ENCODE assay signal across 8 cellular contexts in the genomic region with DNA sequence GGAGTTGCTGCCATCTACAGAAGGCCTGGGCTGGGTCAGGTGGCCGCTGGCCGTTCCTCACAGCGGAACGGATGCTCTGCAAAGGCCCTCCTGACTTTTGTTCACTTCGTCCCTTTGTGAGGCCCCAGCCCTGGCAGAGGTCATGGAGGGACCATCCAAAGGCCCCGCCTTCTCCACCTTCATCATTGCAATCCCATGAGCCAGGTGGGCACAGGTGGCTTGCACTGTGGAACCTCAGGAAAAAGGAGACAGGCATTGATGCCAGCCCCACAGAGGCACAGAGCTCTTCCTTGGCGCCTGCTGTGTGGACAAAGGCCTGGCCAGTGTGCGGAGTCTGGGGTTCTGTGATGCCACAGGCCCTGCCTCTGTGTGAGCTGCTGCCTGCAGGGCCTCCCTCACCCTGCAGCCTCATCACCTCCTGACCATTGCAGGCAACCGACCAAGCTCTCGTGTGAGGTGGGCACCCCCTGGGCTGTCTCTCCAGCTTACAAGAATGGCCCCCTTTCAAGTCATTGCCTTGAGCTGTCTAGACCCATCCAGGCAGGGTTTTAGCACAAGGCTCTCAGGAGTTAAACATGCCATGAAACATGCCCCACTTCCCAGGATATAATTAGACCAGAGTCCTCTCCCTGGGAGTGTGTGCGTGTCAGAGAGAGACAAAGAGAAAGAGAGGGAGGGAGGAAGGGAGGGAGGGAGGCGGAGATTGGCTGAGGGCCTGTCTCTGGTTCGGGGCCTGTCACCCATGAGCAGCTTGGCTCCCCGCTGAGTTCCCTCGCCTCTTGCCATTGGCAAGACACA. TPM values are rescaled to one million over a fixed set of nuclear protein-coding genes. Genes with fewer than 3 reads are reported as not detected.
A peak's percentile ranks its signal among the peaks of the same experiment; 100 is the strongest.
DNase-seq lines count a peak whose midpoint lies in the region; ATAC-seq, FAIRE-seq and TF ChIP-seq lines count a peak whose summit lies in the region.

No MANE protein-coding gene starts in this region.

- H3K27me3 ChIP-seq in SK-N-SH (ENCODE audit: insufficient read depth) = no peaks in the 10 kb centered on the region
- H3K27me3 ChIP-seq in gastroesophageal sphincter = no peaks in the 10 kb centered on the region
- H3K27me3 ChIP-seq in pancreas = no peaks in the 10 kb centered on the region

- CTCF ChIA-PET in SK-N-SH (lab: Yijun Ruan, JAX) = interaction anchor here (1.0 to 1.3 kb wide), 2 partner anchors 78 to 156 kb away, joined by 3 read pairs; no protein-coding TSS in a partner anchor
- CTCF ChIA-PET in activated naive CD4-positive, alpha-beta T cell treated with anti-CD3 and anti-CD28 coated beads, Interleukin-2, amount 10 ng/mL, durations not matched to agents 7 days and 5 days (lab: Charles Lee) = no interaction called here

- H3K4me3 Mint-ChIP-seq in activated naive CD4-positive, alpha-beta T cell treated with anti-CD3 and anti-CD28 coated beads, Interleukin-2, amount 10 ng/mL, durations not matched to agents 7 days and 5 days = no peak overlapping the region

- H3K27ac Mint-ChIP-seq in activated naive CD4-positive, alpha-beta T cell treated with anti-CD3 and anti-CD28 coated beads, Interleukin-2, amount 10 ng/mL, durations not matched to agents 7 days and 5 days = no peak overlapping the region

- peak overlapping the region; percentile 70 for H2AFZ ChIP-seq in SK-N-SH (ENCODE audit: low read depth)

- H3K27me3 Mint-ChIP-seq in activated naive CD4-positive, alpha-beta T cell treated with anti-CD3 and anti-CD28 coated beads, Interleukin-2, amount 10 ng/mL, durations not matched to agents 7 days and 5 days = peaks cover 12% of the 10 kb centered on the region

- peak overlapping the region; percentile 57 for H3K4me2 ChIP-seq in SK-N-SH

- peak; percentile 94 for ATAC-seq in gastroesophageal sphincter
- peak; percentile 78 to 94 (median 92) for ATAC-seq in pancreas
- ATAC-seq in HG03175 (IDR thresholded peaks at IDR 0.05; ENCODE audit: unreplicated experiment) = no peak
- no peak for ATAC-seq in HG03025 (IDR thresholded peaks at IDR 0.05; ENCODE audit: low FRiP score, unreplicated experiment)

- DNase-seq in KBM-7 (peak; percentile 83), SK-N-SH (peak; percentile 67), pancreas (peak in 5 of 6 donors; percentile 58 to 76 (median 62))
- DNase-seq in activated T-cell treated with anti-CD3 and anti-CD28 coated beads, Interleukin-2, amount 50 U/mL, for 1 hour = no peak
- no peak for DNase-seq in activated naive CD4-positive, alpha-beta T cell treated with anti-CD3 and anti-CD28 coated beads, Interleukin-2, amount 10 ng/mL, durations not matched to agents 7 days and 5 days

- TF ChIP-seq RAD21 in SK-N-SH (IDR thresholded peaks at IDR 0.05; ENCODE audit: low read length) = no peak

- no peaks in the 10 kb centered on the region for H4K20me1 ChIP-seq in SK-N-SH (ENCODE audit: insufficient read depth)

- H3K36me3 ChIP-seq in SK-N-SH (replicated peaks in 1 of 2; ENCODE audit: control insufficient read depth in 1 of 2, insufficient read depth in 2 of 2, low read length in 1 of 2) (no peaks in the 10 kb centered on the region), gastroesophageal sphincter (no peaks in the 10 kb centered on the region), pancreas (no peaks in the 10 kb centered on the region)

- no peaks in the 10 kb centered on the region for H3K4me1 Mint-ChIP-seq in activated naive CD4-positive, alpha-beta T cell treated with anti-CD3 and anti-CD28 coated beads, Interleukin-2, amount 10 ng/mL, durations not matched to agents 7 days and 5 days

- no peak for TF ChIP-seq CTCF in SK-N-SH (IDR thresholded peaks at IDR 0.05)
- no peak for TF ChIP-seq CTCF in gastroesophageal sphincter (IDR thresholded peaks at IDR 0.05)
- TF ChIP-seq CTCF in pancreas (IDR thresholded peaks at IDR 0.05) = no peak

- in situ Hi-C loops in KBM-7 (cut with MboI; ENCODE audit: low pct_unique_long_range_greater_than_20kb, low sequenced_read_pairs) = no loop called here

- peak overlapping the region; percentile 54; the same call in 1 of the 2 replicates for H3K9ac ChIP-seq in SK-N-SH

- 61% methylated on average over 15 of the region's 15 CpGs for WGBS in SK-N-SH (ENCODE audit: low lambda C conversion rate)
- 17% methylated on average over 3 of the region's 15 CpGs; no CpG with 5 or more reads in 1 of the 2 donors for WGBS in gastroesophageal sphincter (ENCODE audit: low coverage in 1 of 2), 2 donors
- WGBS in pancreas, 2 donors = 56 to 60% methylated on average over 14 to 15 of the region's 15 CpGs

- intact Hi-C loops in pancreas (cut with DNase I) = no loop called here

- H3K4me3 ChIP-seq in SK-N-SH (ENCODE audit: low read depth in 2 of 2, low read length in 1 of 2) (no peak overlapping the region), gastroesophageal sphincter (peak overlapping the region in 1 of 2 donors; percentile 12), pancreas (no peak overlapping the region)

- H3K9me3 ChIP-seq in SK-N-SH (no peaks in the 10 kb centered on the region), gastroesophageal sphincter (no peaks in the 10 kb centered on the region), pancreas (no peaks in the 10 kb centered on the region)

- no peaks in the 10 kb centered on the region for H3K36me3 Mint-ChIP-seq in activated naive CD4-positive, alpha-beta T cell treated with anti-CD3 and anti-CD28 coated beads, Interleukin-2, amount 10 ng/mL, durations not matched to agents 7 days and 5 days

- no peaks in the 10 kb centered on the region for H3K9me2 ChIP-seq in SK-N-SH

- H3K27ac ChIP-seq in SK-N-SH (ENCODE audit: low read depth in 2 of 2, low read length in 1 of 2) = peak overlapping the region; percentile 79 to 80
- H3K27ac ChIP-seq in gastroesophageal sphincter = peak overlapping the region; percentile 85 to 95 (median 90)
- peak overlapping the region; percentile 13 to 76 (median 61) for H3K27ac ChIP-seq in pancreas

- no peaks in the 10 kb centered on the region for H3K79me2 ChIP-seq in SK-N-SH (ENCODE audit: insufficient read depth)

- TF ChIP-seq EP300 in SK-N-SH (IDR thresholded peaks at IDR 0.05; ENCODE audit: borderline replicate concordance in 1 of 2, low read depth in 1 of 2, low read length in 1 of 2) = no peak
- no peak for TF ChIP-seq EP300 in gastroesophageal sphincter (IDR thresholded peaks at IDR 0.05)

- FAIRE-seq in pancreas (lab: Jason Lieb, UNC) = no peak

- POLR2A ChIA-PET in SK-N-SH (lab: Yijun Ruan, JAX) = interaction anchor here (1.2 to 1.9 kb wide), 4 partner anchors 10 to 44 kb away, joined by 4 to 10 read pairs (median 6); a partner anchor contains a TSS

- no peaks in the 10 kb centered on the region for H3K9me3 Mint-ChIP-seq in activated naive CD4-positive, alpha-beta T cell treated with anti-CD3 and anti-CD28 coated beads, Interleukin-2, amount 10 ng/mL, durations not matched to agents 7 days and 5 days

- no peaks in the 10 kb centered on the region for H3F3A ChIP-seq in SK-N-SH (replicated peaks; ENCODE audit: insufficient read depth)

- peaks cover 15 to 31% of the 10 kb centered on the region in 2 experiments; a peak in 3 of 4 replicates for H3K4me1 ChIP-seq in SK-N-SH (ENCODE audit: control insufficient read depth in 1 of 2, insufficient read depth in 2 of 2, low read depth in 1 of 2, low read length in 1 of 2)
- H3K4me1 ChIP-seq in gastroesophageal sphincter = peaks cover 14 to 53% (median 23%) of the 10 kb centered on the region in 3 donors
- peaks cover 0 to 10% (median 4%) of the 10 kb centered on the region in 3 donors for H3K4me1 ChIP-seq in pancreas

- no peak for TF ChIP-seq POLR2A in gastroesophageal sphincter (IDR thresholded peaks at IDR 0.05)

TF ChIP-seq in SK-N-SH, 30 proteins besides CTCF, POLR2A, EP300 and RAD21 (continues in another document):
- TF ChIP-seq NRF1 (IDR thresholded peaks at IDR 0.05; ENCODE audit: low read depth, low read length) (no peak), RFX5 (IDR thresholded peaks at IDR 0.05; ENCODE audit: low read length) (no peak), RCOR1 (IDR thresholded peaks at IDR 0.05; ENCODE audit: low read length) (no peak), NFIC (IDR thresholded peaks at IDR 0.05; ENCODE audit: borderline replicate concordance) (no peak; the same call in 1 of the 2 replicates), POLR2AphosphoS5 (IDR thresholded peaks at IDR 0.05; ENCODE audit: low read depth, low read length) (0 out of 2 replicates have a peak, but pooled peaks have one; percentile 18), FOXJ3 (CRISPR knock-in tag; IDR thresholded peaks at IDR 0.05) (no peak)
- TF ChIP-seq, protein P1, sequence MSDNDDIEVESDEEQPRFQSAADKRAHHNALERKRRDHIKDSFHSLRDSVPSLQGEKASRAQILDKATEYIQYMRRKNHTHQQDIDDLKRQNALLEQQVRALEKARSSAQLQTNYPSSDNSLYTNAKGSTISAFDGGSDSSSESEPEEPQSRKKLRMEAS (IDR thresholded peaks at IDR 0.05; ENCODE audit: low read depth) = peak; percentile 55
- TF ChIP-seq, protein P2, sequence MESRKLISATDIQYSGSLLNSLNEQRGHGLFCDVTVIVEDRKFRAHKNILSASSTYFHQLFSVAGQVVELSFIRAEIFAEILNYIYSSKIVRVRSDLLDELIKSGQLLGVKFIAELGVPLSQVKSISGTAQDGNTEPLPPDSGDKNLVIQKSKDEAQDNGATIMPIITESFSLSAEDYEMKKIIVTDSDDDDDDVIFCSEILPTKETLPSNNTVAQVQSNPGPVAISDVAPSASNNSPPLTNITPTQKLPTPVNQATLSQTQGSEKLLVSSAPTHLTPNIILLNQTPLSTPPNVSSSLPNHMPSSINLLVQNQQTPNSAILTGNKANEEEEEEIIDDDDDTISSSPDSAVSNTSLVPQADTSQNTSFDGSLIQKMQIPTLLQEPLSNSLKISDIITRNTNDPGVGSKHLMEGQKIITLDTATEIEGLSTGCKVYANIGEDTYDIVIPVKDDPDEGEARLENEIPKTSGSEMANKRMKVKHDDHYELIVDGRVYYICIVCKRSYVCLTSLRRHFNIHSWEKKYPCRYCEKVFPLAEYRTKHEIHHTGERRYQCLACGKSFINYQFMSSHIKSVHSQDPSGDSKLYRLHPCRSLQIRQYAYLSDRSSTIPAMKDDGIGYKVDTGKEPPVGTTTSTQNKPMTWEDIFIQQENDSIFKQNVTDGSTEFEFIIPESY (IDR thresholded peaks at IDR 0.05; ENCODE audit: borderline replicate concordance, low read depth) = no peak

RNA-seq across cellular contexts. Expression of a gene that starts 19.3 kb away (rescaled TPM):
- polyA plus RNA-seq in SK-N-SH (2012; rRNA removed) (56.3 and 56.7 TPM in 2 replicates), pancreas (100 to 1,000 TPM in 1 of 2 donors, 10 to 100 TPM in 1; 96.9 to 101 TPM)
- polyA plus RNA-seq in SK-N-SH (2012; cell fraction: cytosol; rRNA removed) = 30.8 and 34.1 TPM in 2 replicates
- polyA plus RNA-seq in SK-N-SH (2012; cell fraction: nucleus; rRNA removed) = 154 and 164 TPM in 2 replicates
- total RNA-seq in gastroesophageal sphincter (100 to 1,000 TPM; 285 to 493 (median 341) TPM), pancreas (100 to 1,000 TPM in 1 of 6 donors, 10 to 100 TPM in 5; 48.2 to 124 (median 60.1) TPM)

Comparison
In these comparisons a context has a peak if more than half of its experiments do, and no peak if none do; other contexts are left out.
1. DNase-seq: peak in KBM-7 (single experiment), SK-N-SH (single experiment) and pancreas (5 of 6); none in activated T-cell treated with anti-CD3 and anti-CD28 coated beads, Interleukin-2, amount 50 U/mL, for 1 hour (single experiment) and activated naive CD4-positive, alpha-beta T cell treated with anti-CD3 and anti-CD28 coated beads, Interleukin-2, amount 10 ng/mL, durations not matched to agents 7 days and 5 days (single experiment).
2. ATAC-seq: peak in gastroesophageal sphincter (single experiment) and pancreas (4 of 4); none in HG03175 (single experiment) and HG03025 (single experiment).
3. Peak in every context shown above with its lines, with median percentiles within 50 percentile points of each other: H3K27ac ChIP-seq.